1 cellular context compared by ENCODE assay signal in genomic region chr20:3041818-3042504, GRCh38.
TF ChIP-seq lines count a peak whose summit lies in the region.

No MANE protein-coding gene starts in this region.

TF ChIP-seq in IMR-90, 13 proteins besides CTCF, POLR2A, EP300 and RAD21:
- TF ChIP-seq BHLHE40 (IDR thresholded peaks at IDR 0.05; ENCODE audit: low read depth, low read length) (no peak), MAZ (IDR thresholded peaks at IDR 0.05; ENCODE audit: borderline replicate concordance, low read depth, low read length) (no peak)
TF ChIP-seq in IMR-90: peak in this region for 0.
